16 cellular contexts compared by ENCODE assay signal in genomic region chr14:49512147-49512551, GRCh38.
DNase-seq lines count a peak whose midpoint lies in the region; ATAC-seq, FAIRE-seq and TF ChIP-seq lines count a peak whose summit lies in the region.
"Had no signal": no experiment of that assay in that cellular context is flagged by ENCODE, and none has a peak within 500 bp of the region (broad histone marks: within the 10 kb centered on the region; RNA-seq: fewer than 3 reads in every experiment).

No MANE protein-coding gene starts in this region.

- no peak overlapping the region for H3K9ac ChIP-seq in SK-N-SH

- no peaks in the 10 kb centered on the region for H3K36me3 ChIP-seq in SK-N-SH (replicated peaks in 1 of 2; ENCODE audit: control insufficient read depth in 1 of 2, insufficient read depth in 2 of 2, low read length in 1 of 2)

- H3K27me3 ChIP-seq in SK-N-SH (ENCODE audit: insufficient read depth), result no peaks in the 10 kb centered on the region

- CTCF ChIA-PET in SK-N-SH (lab: Yijun Ruan, JAX), result no interaction called here

- TF ChIP-seq EP300 in SK-N-SH (IDR thresholded peaks at IDR 0.05; ENCODE audit: borderline replicate concordance in 1 of 2, low read depth in 1 of 2, low read length in 1 of 2), result no peak

- H2AFZ ChIP-seq in SK-N-SH (ENCODE audit: low read depth), result 0 out of 2 replicates have a peak overlapping the region, but pooled peaks have one; percentile 66

- ATAC-seq in SK-N-SH treated with all-trans-retinoic acid at 6 μM for 48 hours (no peak), GM18858 (IDR thresholded peaks at IDR 0.05; ENCODE audit: unreplicated experiment) (no peak)

- no peaks in the 10 kb centered on the region for H3K79me2 ChIP-seq in SK-N-SH (ENCODE audit: insufficient read depth)

- no peak for TF ChIP-seq RAD21 in SK-N-SH (IDR thresholded peaks at IDR 0.05; ENCODE audit: low read length)

- WGBS in SK-N-SH (ENCODE audit: low lambda C conversion rate), result 12% methylated on average over 3 of the region's 3 CpGs

- no peak overlapping the region for H3K27ac ChIP-seq in SK-N-SH (ENCODE audit: low read depth in 2 of 2, low read length in 1 of 2)

- no peaks in the 10 kb centered on the region for H3K4me1 ChIP-seq in SK-N-SH (ENCODE audit: control insufficient read depth in 1 of 2, insufficient read depth in 2 of 2, low read depth in 1 of 2, low read length in 1 of 2)

- H4K20me1 ChIP-seq in SK-N-SH (ENCODE audit: insufficient read depth), result no peaks in the 10 kb centered on the region

- peak; percentile 87 for FAIRE-seq in urothelium cell line (lab: Jason Lieb, UNC)

- POLR2A ChIA-PET in SK-N-SH (lab: Yijun Ruan, JAX), result no interaction called here

- TF ChIP-seq CTCF in SK-N-SH (IDR thresholded peaks at IDR 0.05), result no peak

- peaks cover 6% of the 10 kb centered on the region for H3F3A ChIP-seq in SK-N-SH (replicated peaks; ENCODE audit: insufficient read depth)

- no peak overlapping the region for H3K4me3 ChIP-seq in SK-N-SH (ENCODE audit: low read depth in 2 of 2, low read length in 1 of 2)
- H3K4me3 ChIP-seq: skin epidermis had no signal

- no peaks in the 10 kb centered on the region for H3K9me3 ChIP-seq in SK-N-SH

- DNase-seq in SK-N-SH (no peak), amniotic epithelial cell (ENCODE audit: low read depth) (peak; percentile 52), hepatic stellate cell (ENCODE audit: low spot score) (peak; percentile 53), urothelium cell line (ENCODE audit: low spot score) (peak; percentile 78), 8988T (no peak)
- no peak for DNase-seq in stimulated activated CD4-positive, alpha-beta T cell treated with anti-CD3 and anti-CD28 coated beads, Interleukin-4, amount 100 ng/mL, for 24 hours
- DNase-seq: ACHN; activated CD4-positive, alpha-beta T cell treated with anti-CD3 and anti-CD28 coated beads for 48 hours; hippocampal formation; mesendoderm; MM.1S; NCI-H2227 treated with DMSO at 0.1 percent for 48 hours; stimulated activated CD8-positive, alpha-beta memory T cell treated with anti-CD3 and anti-CD28 coated beads, Interleukin-4, amount 100 ng/mL, for 48 hours had no signal

- H3K9me2 ChIP-seq in SK-N-SH, result no peaks in the 10 kb centered on the region

- no peak overlapping the region for H3K4me2 ChIP-seq in SK-N-SH

TF ChIP-seq in SK-N-SH, 30 proteins besides CTCF, POLR2A, EP300 and RAD21 (continues in another document):
- TF ChIP-seq RCOR1 (IDR thresholded peaks at IDR 0.05; ENCODE audit: low read length), result no peak
- no peak for TF ChIP-seq GABPA (IDR thresholded peaks at IDR 0.05; ENCODE audit: low read depth)
- no peak for TF ChIP-seq REST (IDR thresholded peaks at IDR 0.05; ENCODE audit: low read depth, low read length)
- no peak for TF ChIP-seq NFIC (IDR thresholded peaks at IDR 0.05; ENCODE audit: borderline replicate concordance)
- no peak for TF ChIP-seq USF2 (IDR thresholded peaks at IDR 0.05; ENCODE audit: borderline replicate concordance, low read depth, low read length)
- TF ChIP-seq EZH2phosphoT487 (IDR thresholded peaks at IDR 0.05; ENCODE audit: borderline replicate concordance, low read depth), result no peak
- no peak for TF ChIP-seq RXRA (IDR thresholded peaks at IDR 0.05; ENCODE audit: borderline replicate concordance, low read depth)
- TF ChIP-seq POLR2AphosphoS5 (IDR thresholded peaks at IDR 0.05; ENCODE audit: low read depth, low read length), result no peak
- no peak for TF ChIP-seq NRF1 (IDR thresholded peaks at IDR 0.05; ENCODE audit: low read depth, low read length)
- no peak for TF ChIP-seq MEF2A (IDR thresholded peaks at IDR 0.05; ENCODE audit: borderline replicate concordance, low read depth)

TF ChIP-seq in SK-N-SH treated with all-trans-retinoic acid at 6 μM for 48 hours, 23 proteins besides CTCF, POLR2A, EP300 and RAD21:
- TF ChIP-seq GLIS3 (CRISPR knock-in tag; IDR thresholded peaks at IDR 0.05) (no peak), ZNF8 (CRISPR knock-in tag; IDR thresholded peaks at IDR 0.05) (no peak), ZNF565 (CRISPR knock-in tag; conservative IDR thresholded peaks at IDR 0.05; ENCODE audit: low read depth) (no peak), PATZ1 (CRISPR knock-in tag; IDR thresholded peaks at IDR 0.05; ENCODE audit: borderline replicate concordance) (no peak), POU6F1 (CRISPR knock-in tag; IDR thresholded peaks at IDR 0.05; ENCODE audit: borderline replicate concordance, low read depth) (no peak), CREB5 (CRISPR knock-in tag; IDR thresholded peaks at IDR 0.05; ENCODE audit: low read depth) (no peak), OSR1 (CRISPR knock-in tag; IDR thresholded peaks at IDR 0.05) (no peak), RARB (CRISPR knock-in tag; IDR thresholded peaks at IDR 0.05) (no peak), TOX (CRISPR knock-in tag; IDR thresholded peaks at IDR 0.05; ENCODE audit: borderline replicate concordance) (no peak), ESRRG (CRISPR knock-in tag; IDR thresholded peaks at IDR 0.05) (no peak), ZNF70 (CRISPR knock-in tag; IDR thresholded peaks at IDR 0.05) (no peak)
TF ChIP-seq in SK-N-SH treated with all-trans-retinoic acid at 6 μM for 48 hours: peak in this region for 0.

Comparison
In these comparisons a context has a peak if more than half of its experiments do, and no peak if none do; other contexts are left out.
1. DNase-seq: peak in amniotic epithelial cell (single experiment), hepatic stellate cell (single experiment) and urothelium cell line (single experiment); none in SK-N-SH (single experiment), 8988T (single experiment) and stimulated activated CD4-positive, alpha-beta T cell treated with anti-CD3 and anti-CD28 coated beads, Interleukin-4, amount 100 ng/mL, for 24 hours (single experiment).